In the genomic region with DNA sequence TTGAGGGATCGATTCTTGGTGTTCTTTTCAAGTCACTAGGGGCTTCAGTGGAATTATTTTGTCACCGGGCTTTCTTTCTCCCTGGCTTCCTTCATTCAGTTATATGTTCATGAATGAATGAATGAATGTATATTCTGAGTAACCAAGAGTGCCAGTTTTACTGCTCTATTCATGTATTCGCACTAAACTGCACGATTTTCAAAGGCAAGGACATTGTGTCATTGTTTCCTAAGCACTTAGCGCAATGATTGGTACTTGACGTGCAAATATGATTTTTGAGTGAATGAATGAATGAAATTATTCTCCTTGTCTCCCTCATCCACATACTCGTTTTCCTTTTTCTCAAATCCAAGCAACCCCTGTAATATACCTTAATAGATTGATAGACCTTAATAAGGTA, we compare ENCODE assay signal across 8 cellular contexts. TPM values are rescaled to one million over a fixed set of nuclear protein-coding genes. Genes with fewer than 3 reads are reported as not detected.
DNase-seq lines count a peak whose midpoint lies in the region; ATAC-seq, FAIRE-seq and TF ChIP-seq lines count a peak whose summit lies in the region.

No MANE protein-coding gene starts in this region.

- H3K36me3 ChIP-seq in Panc1 (ENCODE audit: control insufficient read depth, insufficient read depth, low read length) (no peaks in the 10 kb centered on the region), esophagus muscularis mucosa (no peaks in the 10 kb centered on the region)

- no peak for DNase-seq in GM12891 (ENCODE audit: insufficient read length, low spot score)
- DNase-seq in Panc1 (ENCODE audit: low read depth, low spot score) = peak; percentile 4
- peak; percentile 12 for DNase-seq in esophagus muscularis mucosa (ENCODE audit: extremely low spot score)
- DNase-seq in renal cortical epithelial cell (ENCODE audit: low read depth) = peak; percentile 1
- no peak for DNase-seq in D341Med (ENCODE audit: low spot score)
- no peak for DNase-seq in dedifferentiated amniotic fluid mesenchymal stem cell (ENCODE audit: extremely low spot score)
- no peak for DNase-seq in GM19239 (ENCODE audit: insufficient read length, low spot score)

- POLR2A ChIA-PET in Panc1 (lab: Charles Lee) = interaction anchor here (0.5 kb wide), 1 partner anchor 635 kb away, joined by 5 read pairs; no protein-coding TSS in a partner anchor

- H3K4me1 ChIP-seq in Panc1 (ENCODE audit: control insufficient read depth, insufficient read depth, low read length) (peaks cover 14% of the 10 kb centered on the region), esophagus muscularis mucosa (peaks cover 7 to 14% (median 11%) of the 10 kb centered on the region in 4 donors)

- no TSS peak for BruUV-seq in Panc1 (replicated peaks; lab: Mats Ljungman, UMichigan)

- CTCF ChIA-PET in Panc1 (lab: Charles Lee) = no interaction called here

- ATAC-seq in Panc1 = no peak
- ATAC-seq in GM19023 (IDR thresholded peaks at IDR 0.05; ENCODE audit: unreplicated experiment) = no peak

- TF ChIP-seq POLR2A in GM12891 (IDR thresholded peaks at IDR 0.05; ENCODE audit: low read depth, low read length) (no peak), esophagus muscularis mucosa (IDR thresholded peaks at IDR 0.05; ENCODE audit: low read depth) (no peak)

- no peak for TF ChIP-seq EP300 in esophagus muscularis mucosa (IDR thresholded peaks at IDR 0.05)

- H3K9me3 ChIP-seq in Panc1 (ENCODE audit: control insufficient read depth, insufficient read depth, low read depth, low read length) (no peaks in the 10 kb centered on the region), esophagus muscularis mucosa (no peaks in the 10 kb centered on the region)

- TF ChIP-seq CTCF in Panc1 (IDR thresholded peaks at IDR 0.05) = no peak
- no peak for TF ChIP-seq CTCF in esophagus muscularis mucosa (IDR thresholded peaks at IDR 0.05)

- intact Hi-C loops in Panc1 (cut with micrococcal nuclease; ENCODE audit: unreplicated experiment) (no loop called here), esophagus muscularis mucosa (cut with DNase I) (loop anchor here (2.0 kb wide), 1 partner anchor 35 kb away; a partner anchor contains a TSS)

- H3K4me3 ChIP-seq in Panc1 (ENCODE audit: low read depth in 2 of 2, low read length in 2 of 2) (peak overlapping the region; percentile 65 to 94), esophagus muscularis mucosa (peak overlapping the region; percentile 78 to 98 (median 86))

- in situ Hi-C loops in Panc1 (cut with HindIII; ENCODE audit: low pct_unique_long_range_greater_than_20kb, low sequenced_read_pairs) = no loop called here

- peak overlapping the region; percentile 85 for H3K27ac ChIP-seq in Panc1 (ENCODE audit: low read length)
- peak overlapping the region; percentile 89 to 92 (median 90) for H3K27ac ChIP-seq in esophagus muscularis mucosa (replicated peaks in 1 of 4)

- FAIRE-seq in GM12891 (lab: Jason Lieb, UNC) = peak; percentile 66
- FAIRE-seq in GM19239 (lab: Jason Lieb, UNC) = no peak

- H3K27me3 ChIP-seq in Panc1 (ENCODE audit: control insufficient read depth, insufficient read depth, low read length) (no peaks in the 10 kb centered on the region), esophagus muscularis mucosa (no peaks in the 10 kb centered on the region)

- WGBS in esophagus muscularis mucosa = 67% methylated on average over 7 of the region's 7 CpGs

TF ChIP-seq in GM12891, 5 proteins besides CTCF, POLR2A, EP300 and RAD21:
- no peak for TF ChIP-seq PAX5 (IDR thresholded peaks at IDR 0.05; ENCODE audit: insufficient read depth, low read length, severe bottlenecking)
- no peak for TF ChIP-seq SPI1 (IDR thresholded peaks at IDR 0.05; ENCODE audit: low read depth, low read length)
- TF ChIP-seq TAF1 (IDR thresholded peaks at IDR 0.05; ENCODE audit: low read depth, low read length) = no peak
- TF ChIP-seq POLR2AphosphoS5 (IDR thresholded peaks at IDR 0.05; ENCODE audit: low read depth, low read length) = no peak
- no peak for TF ChIP-seq POU2F2 (IDR thresholded peaks at IDR 0.05; ENCODE audit: low read depth, low read length)

RNA-seq across cellular contexts. Expression of a gene that starts 0.8 kb away (rescaled TPM):
- 3.7 TPM for polyA plus RNA-seq in GM12891 (2012; ENCODE audit: low read depth, missing spikeins)
- total RNA-seq in Panc1 (2021; ENCODE audit: unreplicated experiment) = 12.4 TPM
- polyA plus RNA-seq in Panc1 (2012; ENCODE audit: insufficient read length) = 4.5 TPM
- 1 to 10 TPM; 1.5 to 5.4 (median 3.3) TPM for total RNA-seq in esophagus muscularis mucosa
- total RNA-seq in renal cortical epithelial cell = 7.3 and 7.4 TPM in 2 replicates

RNA-seq across cellular contexts. Expression of a gene that starts 34.8 kb away (rescaled TPM):
- polyA plus RNA-seq in GM12891 (2012; ENCODE audit: low read depth, missing spikeins) = 68.9 TPM
- 223 TPM for total RNA-seq in Panc1 (2021; ENCODE audit: unreplicated experiment)
- polyA plus RNA-seq in Panc1 (2012; ENCODE audit: insufficient read length) = 276 TPM
- total RNA-seq in esophagus muscularis mucosa = 100 to 1,000 TPM; 148 to 176 (median 151) TPM
- total RNA-seq in renal cortical epithelial cell = 168 and 228 TPM in 2 replicates

Comparison
In these comparisons a context has a peak if more than half of its experiments do, and no peak if none do; other contexts are left out.
1. DNase-seq: peak in Panc1 (single experiment), esophagus muscularis mucosa (single experiment) and renal cortical epithelial cell (single experiment); none in GM12891 (single experiment), D341Med (single experiment), dedifferentiated amniotic fluid mesenchymal stem cell (single experiment) and GM19239 (single experiment).